Comparison of ENCODE assay signal across 23 cellular contexts in the genomic region with DNA sequence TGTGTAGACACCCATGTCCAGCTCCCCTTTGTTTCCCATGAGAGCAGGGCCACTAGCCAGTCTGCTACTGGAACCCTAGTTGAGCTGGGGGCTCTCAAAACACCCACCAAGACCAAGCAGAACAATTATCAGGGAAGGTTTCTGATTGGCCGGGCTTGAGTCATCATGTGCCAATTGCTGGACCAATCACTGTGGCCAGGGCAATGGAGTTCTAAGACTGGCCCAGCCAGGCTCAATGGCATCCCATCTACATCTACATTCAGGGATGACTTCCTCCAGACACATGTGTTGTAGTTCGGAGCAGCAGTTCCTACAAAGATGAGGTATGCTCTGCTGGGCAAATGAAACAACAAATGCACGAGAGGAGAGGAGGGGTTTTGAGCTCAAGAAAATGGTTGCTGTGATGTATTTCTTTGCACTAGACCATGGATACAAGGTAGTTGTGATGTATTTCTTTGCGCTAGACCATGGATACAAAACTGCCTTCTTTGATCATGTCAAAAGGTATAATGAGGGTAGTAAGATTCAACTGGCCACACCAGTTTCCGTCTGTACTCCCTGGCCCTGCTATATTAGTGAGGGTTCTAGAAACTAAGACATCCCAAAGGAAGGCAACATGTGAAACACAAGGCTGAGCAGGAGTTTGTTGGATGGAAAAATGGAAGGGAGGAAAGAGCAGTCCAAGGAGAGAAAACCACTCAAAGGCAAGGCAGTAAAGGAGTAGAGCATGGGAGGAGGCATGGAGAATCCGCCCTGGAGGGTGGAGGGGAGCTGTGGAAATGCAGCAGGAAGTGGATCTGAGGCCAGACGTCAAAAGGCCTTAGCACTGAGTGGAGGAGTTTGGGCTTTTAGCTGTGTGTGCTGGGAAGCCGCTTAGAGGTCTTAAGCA. TPM values are rescaled to one million over a fixed set of nuclear protein-coding genes. Genes with fewer than 3 reads are reported as not detected.
"Had no signal": no experiment of that assay in that cellular context is flagged by ENCODE, and none has a peak within 500 bp of the region (broad histone marks: within the 10 kb centered on the region; RNA-seq: fewer than 3 reads in every experiment).

No MANE protein-coding gene starts in this region.

- H3K36me3 Mint-ChIP-seq: activated naive CD8-positive, alpha-beta T cell; stimulated activated effector memory CD8-positive, alpha-beta T cell treated with anti-CD3 and anti-CD28 coated beads, Interleukin-12 subunit alpha, Interleukin-12 subunit beta, amount 100 ng/mL, for 72 hours; T-cell; WTC11 had no signal

- FAIRE-seq: bronchial epithelial cell, keratinocyte had no signal

- DNase-seq: activated CD4-positive, alpha-beta T cell treated with anti-CD3 and anti-CD28 coated beads for 36 hours; activated CD4-positive, alpha-beta T cell treated with anti-CD3 and anti-CD28 coated beads, Interleukin-2, amount 50 U/mL, for 4 hours; activated CD8-positive, alpha-beta memory T cell treated with anti-CD3 and anti-CD28 coated beads for 24 hours; activated CD8-positive, alpha-beta memory T cell treated with anti-CD3 and anti-CD28 coated beads, Interleukin-2, amount 50 U/mL, for 4 hours; activated T-cell treated with anti-CD3 and anti-CD28 coated beads, Interleukin-2, amount 50 U/mL, for 24 hours; colonic mucosa; heart right ventricle; left colon; mesenchymal stem cell; stimulated activated CD4-positive, alpha-beta T cell treated with anti-CD3 and anti-CD28 coated beads, Interleukin-2, amount 100 ng/mL, for 24 hours; T-cell; T1000; testis; trophoblast cell had no signal

- H3K36me3 ChIP-seq: colonic mucosa, heart right ventricle, right lobe of liver had no signal

- H3K4me1 Mint-ChIP-seq: activated CD4-positive, alpha-beta T cell treated with anti-CD3 and anti-CD28 coated beads for 36 hours; activated T-helper 17 cell treated with anti-CD3 and anti-CD28 coated beads, Interleukin-2, amount 50 U/mL, for 72 hours had no signal

- H3K4me1 ChIP-seq: colonic mucosa, right lobe of liver, testis had no signal

- H3K9me3 ChIP-seq: colonic mucosa, right lobe of liver, testis had no signal

- H3K27me3 ChIP-seq: colonic mucosa, right lobe of liver, testis had no signal

- ATAC-seq: left colon, T-cell, WTC11 had no signal

- H3K27ac Mint-ChIP-seq: activated CD4-positive, alpha-beta T cell treated with anti-CD3 and anti-CD28 coated beads for 36 hours; activated naive CD8-positive, alpha-beta T cell; activated T-cell treated with anti-CD3 and anti-CD28 coated beads, Interleukin-2, amount 50 U/mL, for 24 hours; activated T-helper 17 cell treated with anti-CD3 and anti-CD28 coated beads, Interleukin-2, amount 50 U/mL, for 72 hours; stimulated activated effector memory CD8-positive, alpha-beta T cell treated with anti-CD3 and anti-CD28 coated beads, Interleukin-12 subunit alpha, Interleukin-12 subunit beta, amount 100 ng/mL, for 72 hours; T-cell; WTC11 had no signal

- H3K27ac ChIP-seq: colonic mucosa, heart right ventricle, right lobe of liver, testis had no signal

- H3K4me3 ChIP-seq: colonic mucosa, dorsolateral prefrontal cortex, heart right ventricle, right lobe of liver, skin epidermis, testis had no signal

- H3K9me3 Mint-ChIP-seq: activated T-cell treated with anti-CD3 and anti-CD28 coated beads, Interleukin-2, amount 50 U/mL, for 24 hours; stimulated activated effector memory CD8-positive, alpha-beta T cell treated with anti-CD3 and anti-CD28 coated beads, Interleukin-12 subunit alpha, Interleukin-12 subunit beta, amount 100 ng/mL, for 72 hours had no signal

- H3K4me3 Mint-ChIP-seq: activated CD4-positive, alpha-beta T cell treated with anti-CD3 and anti-CD28 coated beads for 36 hours; activated naive CD8-positive, alpha-beta T cell; activated T-cell treated with anti-CD3 and anti-CD28 coated beads, Interleukin-2, amount 50 U/mL, for 24 hours; activated T-helper 17 cell treated with anti-CD3 and anti-CD28 coated beads, Interleukin-2, amount 50 U/mL, for 72 hours; stimulated activated effector memory CD8-positive, alpha-beta T cell treated with anti-CD3 and anti-CD28 coated beads, Interleukin-12 subunit alpha, Interleukin-12 subunit beta, amount 100 ng/mL, for 72 hours; T-cell; WTC11 had no signal

RNA-seq across cellular contexts. Expression of gene WSCD2, which starts 8.9 kb away (rescaled TPM):
- total RNA-seq: activated CD4-positive, alpha-beta T cell treated with anti-CD3 and anti-CD28 coated beads for 36 hours; activated T-helper 17 cell treated with anti-CD3 and anti-CD28 coated beads, Interleukin-2, amount 50 U/mL, for 72 hours; bronchial epithelial cell; right lobe of liver had no signal
- polyA plus RNA-seq: keratinocyte had no signal
